ENCODE assay signal across 6 cellular contexts in genomic region chrX:155071694-155072215, GRCh38. TPM values are rescaled to one million over a fixed set of nuclear protein-coding genes. Genes with fewer than 3 reads are reported as not detected.
DNase-seq lines count a peak whose midpoint lies in the region; ATAC-seq, FAIRE-seq and TF ChIP-seq lines count a peak whose summit lies in the region.

No MANE protein-coding gene starts in this region.

- H3K27me3 ChIP-seq in ovary = no peaks in the 10 kb centered on the region

- intact Hi-C loops in ovary (cut with DNase I) = no loop called here

- DNase-seq in GM12864 (ENCODE audit: low read depth) (no peak), choroid plexus epithelial cell (ENCODE audit: low read depth) (peak; percentile 8), ovary (peak in 1 of 5 donors; percentile 32), GM12891 (ENCODE audit: insufficient read length, low spot score) (no peak)

- TF ChIP-seq POLR2A in ovary (IDR thresholded peaks at IDR 0.05) (no peak), GM12891 (IDR thresholded peaks at IDR 0.05; ENCODE audit: low read depth, low read length) (no peak; the same call in 1 of the 2 replicates)

- no peaks in the 10 kb centered on the region for H3K9me3 ChIP-seq in ovary

- H3K36me3 ChIP-seq in ovary = no peaks in the 10 kb centered on the region

- TF ChIP-seq CTCF in GM12864 (IDR thresholded peaks at IDR 0.05; ENCODE audit: low read depth, low read length, missing control alignments) (no peak), choroid plexus epithelial cell (conservative IDR thresholded peaks at IDR 0.05; ENCODE audit: low read depth, low read length) (no peak), ovary (IDR thresholded peaks at IDR 0.05) (no peak)

- H3K4me1 ChIP-seq in ovary (ENCODE audit: insufficient read depth) = no peaks in the 10 kb centered on the region

- peak overlapping the region in 1 of 2 donors; percentile 69 for H3K27ac ChIP-seq in ovary

- ATAC-seq in HG03280 (IDR thresholded peaks at IDR 0.05; ENCODE audit: unreplicated experiment) (peak; percentile 7), HG03520 (IDR thresholded peaks at IDR 0.05; ENCODE audit: unreplicated experiment) (no peak)

- FAIRE-seq in GM12891 (lab: Jason Lieb, UNC) = no peak

- WGBS in ovary, 3 donors = 39 to 55% (median 41%) methylated on average over 24 of the region's 24 CpGs

- no peak for TF ChIP-seq EP300 in ovary (IDR thresholded peaks at IDR 0.05)

- H3K4me3 ChIP-seq in GM12864 (ENCODE audit: low read depth, low read length) = peak overlapping the region; percentile 72
- peak overlapping the region; percentile 75 for H3K4me3 ChIP-seq in choroid plexus epithelial cell (ENCODE audit: low read depth, low read length)
- H3K4me3 ChIP-seq in ovary = peak overlapping the region; percentile 45

TF ChIP-seq in GM12891, 5 proteins besides CTCF, POLR2A, EP300 and RAD21:
- no peak for TF ChIP-seq POU2F2 (IDR thresholded peaks at IDR 0.05; ENCODE audit: low read depth, low read length)
- TF ChIP-seq SPI1 (IDR thresholded peaks at IDR 0.05; ENCODE audit: low read depth, low read length) = no peak
TF ChIP-seq in GM12891: peak in this region for 0.

RNA-seq across cellular contexts. Expression of gene BRCC3, which starts 0.4 kb away (rescaled TPM):
- total RNA-seq in ovary = 10 to 100 TPM in 5 of 7 donors, 1 to 10 TPM in 2; 4.3 to 15.1 (median 13.3) TPM
- polyA plus RNA-seq in ovary = 10 to 100 TPM in 1 of 2 donors, 1 to 10 TPM in 1; 5.9 to 13.9 TPM
- polyA plus RNA-seq in GM12891 (2012; ENCODE audit: low read depth, missing spikeins) = 17.1 TPM

RNA-seq across cellular contexts. Expression of gene CMC4, which starts 0.8 kb away (rescaled TPM):
- total RNA-seq in ovary = 10 to 100 TPM in 3 of 7 donors, 1 to 10 TPM in 4; 7.1 to 34.1 (median 9.3) TPM
- 10 to 100 TPM in 1 of 2 donors, 1 to 10 TPM in 1; 5.2 to 17.0 TPM for polyA plus RNA-seq in ovary
- polyA plus RNA-seq in GM12891 (2012; ENCODE audit: low read depth, missing spikeins) = 18.6 TPM

RNA-seq across cellular contexts. Expression of gene MTCP1, which starts 0.8 kb away (rescaled TPM):
- 10 to 100 TPM in 4 of 7 donors, 1 to 10 TPM in 2, under 1 TPM in 1; 0.36 to 29.0 (median 27.3) TPM for total RNA-seq in ovary
- 10 to 100 TPM; 14.0 to 29.0 TPM for polyA plus RNA-seq in ovary
- 33.6 TPM for polyA plus RNA-seq in GM12891 (2012; ENCODE audit: low read depth, missing spikeins)

RNA-seq across cellular contexts. Expression of gene FUNDC2, which starts 45.1 kb away (rescaled TPM):
- 100 to 1,000 TPM; 133 to 179 (median 144) TPM for total RNA-seq in ovary
- 100 to 1,000 TPM; 149 to 257 TPM for polyA plus RNA-seq in ovary
- 104 TPM for polyA plus RNA-seq in GM12891 (2012; ENCODE audit: low read depth, missing spikeins)

RNA-seq across cellular contexts. Expression of gene F8, which starts 49.2 kb away (rescaled TPM):
- total RNA-seq in ovary = 10 to 100 TPM; 15.5 to 77.5 (median 23.9) TPM
- 10 to 100 TPM; 15.3 to 18.9 TPM for polyA plus RNA-seq in ovary
- 5.9 TPM for polyA plus RNA-seq in GM12891 (2012; ENCODE audit: low read depth, missing spikeins)
